Comparison of ENCODE assay signal across 21 cellular contexts in genomic region chr3:124234852-124235252, GRCh38.
DNase-seq lines count a peak whose midpoint lies in the region; ATAC-seq and TF ChIP-seq lines count a peak whose summit lies in the region.
"Had no signal": no experiment of that assay in that cellular context is flagged by ENCODE, and none has a peak within 500 bp of the region (broad histone marks: within the 10 kb centered on the region; RNA-seq: fewer than 3 reads in every experiment).

No MANE protein-coding gene starts in this region.

- peaks cover 16% of the 10 kb centered on the region for H3K36me3 Mint-ChIP-seq in neural crest cell (ENCODE audit: low read depth)
- H3K36me3 Mint-ChIP-seq in stimulated activated effector memory CD8-positive, alpha-beta T cell treated with anti-CD3 and anti-CD28 coated beads, Interleukin-12 subunit alpha, Interleukin-12 subunit beta, amount 100 ng/mL, for 72 hours: no peaks in the 10 kb centered on the region
- H3K36me3 Mint-ChIP-seq: CD4-positive, alpha-beta memory T cell had no signal

- H2BK12ac ChIP-seq in mesenchymal stem cell (ENCODE audit: low read length in 2 of 2): no peak overlapping the region

- H3K4ac ChIP-seq in mesenchymal stem cell (ENCODE audit: low read depth in 1 of 2, low read length in 2 of 2): no peak overlapping the region

- no peaks in the 10 kb centered on the region for H3K79me1 ChIP-seq in mesenchymal stem cell (replicated peaks; ENCODE audit: low read length, poor library complexity, severe bottlenecking)

- H3K9me3 ChIP-seq in upper lobe of right lung: no peaks in the 10 kb centered on the region
- no peaks in the 10 kb centered on the region for H3K9me3 ChIP-seq in mesenchymal stem cell (ENCODE audit: control insufficient read depth, low read length)
- H3K9me3 ChIP-seq: BE2C, MG63 had no signal

- no peak for ATAC-seq in Right ventricle myocardium superior (ENCODE audit: poor library complexity)
- peak; percentile 56 for ATAC-seq in left ventricle myocardium superior
- peak; percentile 40 for ATAC-seq in upper lobe of right lung
- no peak for ATAC-seq in stimulated activated effector memory CD8-positive, alpha-beta T cell treated with anti-CD3 and anti-CD28 coated beads, Interleukin-12 subunit alpha, Interleukin-12 subunit beta, amount 100 ng/mL, for 72 hours

- no peak overlapping the region for H3K9ac ChIP-seq in mesenchymal stem cell (ENCODE audit: low read length)

- H3K27ac Mint-ChIP-seq in neural crest cell (ENCODE audit: unreplicated experiment): peak overlapping the region; percentile 4
- no peak overlapping the region for H3K27ac Mint-ChIP-seq in stimulated activated effector memory CD8-positive, alpha-beta T cell treated with anti-CD3 and anti-CD28 coated beads, Interleukin-12 subunit alpha, Interleukin-12 subunit beta, amount 100 ng/mL, for 72 hours
- H3K27ac Mint-ChIP-seq: CD4-positive, alpha-beta memory T cell had no signal

- H3K4me3 ChIP-seq in upper lobe of right lung (no peak overlapping the region), mesenchymal stem cell (ENCODE audit: insufficient read depth in 1 of 2, low read depth in 1 of 2, low read length in 2 of 2) (no peak overlapping the region)
- H3K4me3 ChIP-seq: MG63 had no signal

- DNase-seq in Right ventricle myocardium superior: peak; percentile 49
- DNase-seq in cardiac septum (ENCODE audit: low spot score): no peak
- peak; percentile 38 for DNase-seq in left ventricle myocardium superior
- no peak for DNase-seq in neural crest cell (ENCODE audit: low read depth, low spot score)
- DNase-seq in upper lobe of right lung: no peak
- DNase-seq in mesenchymal stem cell: no peak
- no peak for DNase-seq in stimulated activated effector memory CD8-positive, alpha-beta T cell treated with anti-CD3 and anti-CD28 coated beads, Interleukin-12 subunit alpha, Interleukin-12 subunit beta, amount 100 ng/mL, for 72 hours (ENCODE audit: low spot score in 2 of 2)
- DNase-seq in DMS 273 treated with DMSO at 0.1 percent for 48 hours (lab: John Stamatoyannopoulos, UW): no peak
- DNase-seq: BE2C; Calu3; CD4-positive, alpha-beta memory T cell; DMS79; H7; IMR-90; Karpas-422; MG63; NCI-H1105; NCI-H1694; NCI-H2227 treated with DMSO at 0.1 percent for 48 hours; NCI-H69 had no signal

- no peak overlapping the region for H3K4me2 ChIP-seq in mesenchymal stem cell (ENCODE audit: low read length, poor library complexity, severe bottlenecking)

- no peak overlapping the region for H2BK5ac ChIP-seq in mesenchymal stem cell (ENCODE audit: low read depth, low read length, poor library complexity, severe bottlenecking)

- H2BK120ac ChIP-seq in mesenchymal stem cell (ENCODE audit: low read depth, low read length): no peak overlapping the region

- H3K18ac ChIP-seq in mesenchymal stem cell (ENCODE audit: low read depth in 1 of 2, low read length in 2 of 2): no peak overlapping the region

- no peak overlapping the region for H2AK5ac ChIP-seq in mesenchymal stem cell (ENCODE audit: low read length, severe bottlenecking)

- no peak overlapping the region for H3K14ac ChIP-seq in mesenchymal stem cell (ENCODE audit: low read length in 2 of 2)

- H3K4me1 Mint-ChIP-seq in neural crest cell: peaks cover 36% of the 10 kb centered on the region
- no peaks in the 10 kb centered on the region for H3K4me1 Mint-ChIP-seq in stimulated activated effector memory CD8-positive, alpha-beta T cell treated with anti-CD3 and anti-CD28 coated beads, Interleukin-12 subunit alpha, Interleukin-12 subunit beta, amount 100 ng/mL, for 72 hours
- H3K4me1 Mint-ChIP-seq: CD4-positive, alpha-beta memory T cell had no signal

- no peak overlapping the region for H2BK15ac ChIP-seq in mesenchymal stem cell (ENCODE audit: low read depth, poor library complexity, severe bottlenecking)

- H3K27me3 ChIP-seq in upper lobe of right lung (no peaks in the 10 kb centered on the region), mesenchymal stem cell (ENCODE audit: control insufficient read depth in 1 of 2, insufficient read depth in 1 of 2, low read length in 2 of 2) (peaks cover 4 to 16% of the 10 kb centered on the region in 2 experiments)
- H3K27me3 ChIP-seq: BE2C had no signal

- intact Hi-C loops in Right ventricle myocardium superior (cut with DNase I) (no loop called here), cardiac septum (cut with DNase I) (no loop called here), left ventricle myocardium superior (cut with micrococcal nuclease) (no loop called here), upper lobe of right lung (cut with DNase I) (no loop called here)

- H3K4me1 ChIP-seq in upper lobe of right lung (no peaks in the 10 kb centered on the region), mesenchymal stem cell (ENCODE audit: control insufficient read depth, insufficient read depth, low read depth, low read length) (no peaks in the 10 kb centered on the region)

- H3K9me3 Mint-ChIP-seq in neural crest cell: peaks cover 4% of the 10 kb centered on the region
- H3K9me3 Mint-ChIP-seq in stimulated activated effector memory CD8-positive, alpha-beta T cell treated with anti-CD3 and anti-CD28 coated beads, Interleukin-12 subunit alpha, Interleukin-12 subunit beta, amount 100 ng/mL, for 72 hours: peaks cover 3% of the 10 kb centered on the region
- H3K9me3 Mint-ChIP-seq: CD4-positive, alpha-beta memory T cell had no signal

- 96% methylated on average over 5 of the region's 7 CpGs for WGBS in mesenchymal stem cell

- H4K91ac ChIP-seq in mesenchymal stem cell (ENCODE audit: low read length): no peak overlapping the region

- peaks cover 31% of the 10 kb centered on the region for H3K27me3 Mint-ChIP-seq in neural crest cell (ENCODE audit: low read depth)

- TF ChIP-seq CTCF in neural crest cell (conservative IDR thresholded peaks at IDR 0.05) (no peak), upper lobe of right lung (IDR thresholded peaks at IDR 0.05) (no peak)

- H3K4me3 Mint-ChIP-seq in neural crest cell: no peak overlapping the region
- no peak overlapping the region for H3K4me3 Mint-ChIP-seq in stimulated activated effector memory CD8-positive, alpha-beta T cell treated with anti-CD3 and anti-CD28 coated beads, Interleukin-12 subunit alpha, Interleukin-12 subunit beta, amount 100 ng/mL, for 72 hours
- H3K4me3 Mint-ChIP-seq: CD4-positive, alpha-beta memory T cell had no signal

- H2AFZ ChIP-seq in mesenchymal stem cell (ENCODE audit: low read depth, low read length): no peak overlapping the region

- no peak overlapping the region for H4K8ac ChIP-seq in mesenchymal stem cell (ENCODE audit: low read length)

- no peak overlapping the region for H3K23ac ChIP-seq in mesenchymal stem cell (ENCODE audit: low read length in 2 of 2)

- H3K27ac ChIP-seq in upper lobe of right lung (no peak overlapping the region), mesenchymal stem cell (ENCODE audit: low read length, poor library complexity, severe bottlenecking) (no peak overlapping the region)
- H3K27ac ChIP-seq: 22Rv1 had no signal

- H3K36me3 ChIP-seq in upper lobe of right lung: no peaks in the 10 kb centered on the region
- H3K36me3 ChIP-seq in mesenchymal stem cell (ENCODE audit: control insufficient read depth in 1 of 2, insufficient read depth in 2 of 2, low read depth in 1 of 2, low read length in 2 of 2): peaks cover 2 to 3% of the 10 kb centered on the region in 2 experiments
- H3K36me3 ChIP-seq: MG63 had no signal

Comparison
In these comparisons a context has a peak if more than half of its experiments do, and no peak if none do; other contexts are left out.
1. ATAC-seq: peak in left ventricle myocardium superior (single experiment) and upper lobe of right lung (single experiment); none in Right ventricle myocardium superior (single experiment) and stimulated activated effector memory CD8-positive, alpha-beta T cell treated with anti-CD3 and anti-CD28 coated beads, Interleukin-12 subunit alpha, Interleukin-12 subunit beta, amount 100 ng/mL, for 72 hours (single experiment).
2. DNase-seq: peak in Right ventricle myocardium superior (single experiment) and left ventricle myocardium superior (single experiment); none in cardiac septum (single experiment), neural crest cell (single experiment), upper lobe of right lung (single experiment), mesenchymal stem cell (single experiment), stimulated activated effector memory CD8-positive, alpha-beta T cell treated with anti-CD3 and anti-CD28 coated beads, Interleukin-12 subunit alpha, Interleukin-12 subunit beta, amount 100 ng/mL, for 72 hours (0 of 2) and DMS 273 treated with DMSO at 0.1 percent for 48 hours (single experiment).